25 cellular contexts compared by ENCODE assay signal in the genomic region with DNA sequence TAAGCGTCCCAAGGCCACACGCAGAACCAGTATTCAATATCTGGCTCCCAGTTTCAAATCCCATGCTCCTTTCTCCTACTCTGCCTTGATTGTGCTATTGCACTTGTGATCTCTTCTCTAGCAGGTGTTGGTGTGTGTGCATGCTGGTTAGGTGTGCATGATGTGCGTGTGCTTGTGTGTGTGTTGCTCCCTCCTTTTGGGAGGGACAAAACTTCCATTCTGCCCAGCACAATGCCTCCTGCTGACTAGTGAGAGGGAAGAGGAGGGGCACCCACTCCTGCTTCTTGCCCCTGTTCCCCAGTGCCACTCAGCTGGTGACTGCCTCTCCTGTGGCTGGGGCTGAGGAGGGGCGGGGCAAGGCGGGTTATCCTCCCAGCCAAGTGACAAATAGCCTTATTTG.
"Had no signal": no experiment of that assay in that cellular context is flagged by ENCODE, and none has a peak within 500 bp of the region (broad histone marks: within the 10 kb centered on the region; RNA-seq: fewer than 3 reads in every experiment).

No MANE protein-coding gene starts in this region.

- FAIRE-seq: bronchial epithelial cell had no signal

- H3K36me3 Mint-ChIP-seq: activated naive CD4-positive, alpha-beta T cell treated with anti-CD3 and anti-CD28 coated beads, Interleukin-2, amount 50 U/mL, for 24 hours had no signal

- H3K4me1 ChIP-seq: Peyer's patch, SJSA1 had no signal

- H3K27ac ChIP-seq: KMS-11, Peyer's patch, SJSA1 had no signal

- H3K9me3 Mint-ChIP-seq: activated naive CD4-positive, alpha-beta T cell treated with anti-CD3 and anti-CD28 coated beads, Interleukin-2, amount 50 U/mL, for 24 hours; activated T-helper 1 cell treated with anti-CD3 and anti-CD28 coated beads, Interleukin-12 subunit alpha, Interleukin-12 subunit beta, Interleukin-2, Interleukin-4 antibody, amounts not matched to agents 30 ng/mL and 10 ng/mL and 1 ng/mL, durations not matched to agents 14 hours and 24 hours and 36 hours; central memory CD8-positive, alpha-beta T cell; T-helper 1 cell treated with Interleukin-12 subunit alpha and Interleukin-12 subunit beta and Interleukin-4 antibody, amounts not matched to agents 30 μg/mL and 1 μg/mL, for 36 hours had no signal

- DNase-seq: activated CD4-positive, alpha-beta T cell treated with anti-CD3 and anti-CD28 coated beads for 4 hours; activated CD4-positive, alpha-beta T cell treated with anti-CD3 and anti-CD28 coated beads, Interleukin-2, amount 50 U/mL, for 4 hours; activated CD8-positive, alpha-beta memory T cell treated with anti-CD3 and anti-CD28 coated beads, Interleukin-2, amount 50 U/mL, for 48 hours; activated CD8-positive, alpha-beta T cell treated with anti-CD3 and anti-CD28 coated beads, Interleukin-2, amount 10 ng/mL, durations not matched to agents 7 days and 5 days; activated effector memory CD4-positive, alpha-beta T cell treated with Interleukin-2 at 50 U/mL for 16 hours; activated naive CD4-positive, alpha-beta T cell; activated T-cell treated with anti-CD3 and anti-CD28 coated beads, Interleukin-2, amount 50 U/mL, for 1 hour; aorta; NCI-H1092; NCI-H146; NCI-H2029 treated with DMSO at 0.1 percent for 48 hours; NCI-H2171 treated with DMSO at 0.1 percent for 48 hours; NCI-H226; NCI-H510A treated with DMSO at 0.1 percent for 48 hours; Peyer's patch; SW 1271 had no signal

- H3K4me3 ChIP-seq: Peyer's patch, SJSA1 had no signal

- ATAC-seq: activated CD4-positive, CD25-positive, alpha-beta regulatory T cell treated with anti-CD3 and anti-CD28 coated beads, Interleukin-2, amount 50 U/mL, for 24 hours; activated CD8-positive, alpha-beta T cell treated with anti-CD3 and anti-CD28 coated beads, Interleukin-2, amount 10 ng/mL, durations not matched to agents 7 days and 5 days; SK-N-SH treated with all-trans-retinoic acid at 6 μM for 48 hours had no signal

- H3K4me2 ChIP-seq: KMS-11 had no signal

- H3K9me3 ChIP-seq: Peyer's patch, SJSA1 had no signal

- H3K9ac ChIP-seq: KMS-11 had no signal

- H3K36me3 ChIP-seq: Peyer's patch, SJSA1 had no signal

- H3K4me3 Mint-ChIP-seq: activated CD8-positive, alpha-beta T cell treated with anti-CD3 and anti-CD28 coated beads, Interleukin-2, amount 10 ng/mL, durations not matched to agents 7 days and 5 days; activated naive CD4-positive, alpha-beta T cell treated with anti-CD3 and anti-CD28 coated beads, Interleukin-2, amount 50 U/mL, for 24 hours; activated T-helper 1 cell treated with anti-CD3 and anti-CD28 coated beads, Interleukin-12 subunit alpha, Interleukin-12 subunit beta, Interleukin-2, Interleukin-4 antibody, amounts not matched to agents 30 ng/mL and 10 ng/mL and 1 ng/mL, durations not matched to agents 14 hours and 24 hours and 36 hours; central memory CD8-positive, alpha-beta T cell; T-helper 1 cell treated with Interleukin-12 subunit alpha and Interleukin-12 subunit beta and Interleukin-4 antibody, amounts not matched to agents 30 μg/mL and 1 μg/mL, for 36 hours had no signal

- H3K4me1 Mint-ChIP-seq: activated naive CD4-positive, alpha-beta T cell treated with anti-CD3 and anti-CD28 coated beads, Interleukin-2, amount 50 U/mL, for 24 hours had no signal

- H3K27me3 ChIP-seq: Peyer's patch had no signal

- H3K27ac Mint-ChIP-seq: activated CD8-positive, alpha-beta T cell treated with anti-CD3 and anti-CD28 coated beads, Interleukin-2, amount 10 ng/mL, durations not matched to agents 7 days and 5 days; activated naive CD4-positive, alpha-beta T cell treated with anti-CD3 and anti-CD28 coated beads, Interleukin-2, amount 50 U/mL, for 24 hours; activated T-helper 1 cell treated with anti-CD3 and anti-CD28 coated beads, Interleukin-12 subunit alpha, Interleukin-12 subunit beta, Interleukin-2, Interleukin-4 antibody, amounts not matched to agents 30 ng/mL and 10 ng/mL and 1 ng/mL, durations not matched to agents 14 hours and 24 hours and 36 hours; T-helper 1 cell treated with Interleukin-12 subunit alpha and Interleukin-12 subunit beta and Interleukin-4 antibody, amounts not matched to agents 30 μg/mL and 1 μg/mL, for 36 hours had no signal
